23 cellular contexts compared by ENCODE assay signal in the genomic region with DNA sequence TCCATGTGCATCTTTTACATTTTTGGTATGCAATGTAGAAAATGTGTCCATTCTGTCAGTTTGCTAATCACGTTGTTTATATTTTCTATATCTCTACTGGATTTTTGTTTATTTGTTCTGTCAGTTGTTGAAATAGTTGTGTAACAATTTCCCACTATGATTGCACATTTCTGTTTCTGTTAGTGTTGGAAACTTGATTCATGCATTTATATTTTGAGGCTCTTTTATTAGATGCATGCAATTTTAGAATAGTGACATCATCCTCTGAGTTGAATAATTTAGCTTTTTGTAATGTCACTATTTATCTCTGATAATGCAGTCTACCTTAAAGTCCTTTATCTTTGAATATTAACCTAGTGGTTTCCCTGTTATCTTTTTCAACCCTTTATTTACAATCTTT. TPM values are rescaled to one million over a fixed set of nuclear protein-coding genes. Genes with fewer than 3 reads are reported as not detected.
DNase-seq lines count a peak whose midpoint lies in the region; ATAC-seq, FAIRE-seq and TF ChIP-seq lines count a peak whose summit lies in the region.
"Had no signal": no experiment of that assay in that cellular context is flagged by ENCODE, and none has a peak within 500 bp of the region (broad histone marks: within the 10 kb centered on the region; RNA-seq: fewer than 3 reads in every experiment).

No MANE protein-coding gene starts in this region.

- no peaks in the 10 kb centered on the region for H3K27me3 ChIP-seq in astrocyte (ENCODE audit: insufficient read depth, low read length)

- no peaks in the 10 kb centered on the region for H3K9me3 ChIP-seq in HEK293 (ENCODE audit: control insufficient read depth, insufficient read depth, low read depth, low read length)
- H3K9me3 ChIP-seq in astrocyte (ENCODE audit: insufficient read depth, low read depth, low read length) = no peaks in the 10 kb centered on the region

- H3K36me3 Mint-ChIP-seq in astrocyte (ENCODE audit: low read depth, unreplicated experiment) = no peaks in the 10 kb centered on the region

- no peaks in the 10 kb centered on the region for H3K9me3 Mint-ChIP-seq in astrocyte (ENCODE audit: unreplicated experiment)
- H3K9me3 Mint-ChIP-seq: HFFc6 had no signal

- H2AFZ ChIP-seq in astrocyte (ENCODE audit: low read depth, low read length) = no peak overlapping the region

- H3K36me3 ChIP-seq in HEK293 (ENCODE audit: control insufficient read depth in 2 of 2, insufficient read depth in 1 of 2, low read length in 2 of 2) = no peaks in the 10 kb centered on the region
- no peaks in the 10 kb centered on the region for H3K36me3 ChIP-seq in astrocyte (ENCODE audit: insufficient read depth, low read length)

- peak; percentile 29 for DNase-seq in AG10803 (ENCODE audit: low read depth)
- no peak for DNase-seq in astrocyte (ENCODE audit: low read depth)
- peak; percentile 81 for DNase-seq in iris pigment epithelial cell (ENCODE audit: low read depth)
- no peak for DNase-seq in DMS53 (lab: John Stamatoyannopoulos, UW)
- no peak for DNase-seq in NCI-H2171 treated with DMSO at 0.1 percent for 48 hours (lab: John Stamatoyannopoulos, UW)
- no peak for DNase-seq in medulla oblongata (ENCODE audit: extremely low spot score)
- DNase-seq: C1 segment of cervical spinal cord, DMS79, HFFc6, MM.1S, NCI-H1092, NCI-H1436 treated with DMSO at 0.1 percent for 48 hours, NCI-H2029 treated with DMSO at 0.1 percent for 48 hours, NCI-H2171, NCI-H510A, NCI-H748 treated with DMSO at 0.1 percent for 48 hours, OCI-M1, Right ventricle myocardium superior had no signal

- no peak overlapping the region for H3K4me2 ChIP-seq in astrocyte (ENCODE audit: low read length)

- ATAC-seq in HG03039 (IDR thresholded peaks at IDR 0.05; ENCODE audit: unreplicated experiment) = no peak

- H3K27ac ChIP-seq in HEK293 (ENCODE audit: extremely low read depth, low read depth, low read length) (no peak overlapping the region), astrocyte (ENCODE audit: low read depth, low read length) (no peak overlapping the region)
- H3K27ac ChIP-seq: SK-N-MC had no signal

- POLR2A ChIA-PET in HEK293 (lab: Yijun Ruan, JAX) = no interaction called here

- H3K9ac ChIP-seq in astrocyte (ENCODE audit: low read length) = peak overlapping the region; percentile 34

- CTCF ChIA-PET in HEK293 (lab: Yijun Ruan, JAX) = interaction anchor here (0.6 to 1.4 kb wide), 2 partner anchors 77 to 722 kb away, joined by 5 to 6 read pairs; no protein-coding TSS in a partner anchor

- no peaks in the 10 kb centered on the region for H4K20me1 ChIP-seq in astrocyte (ENCODE audit: insufficient read depth, low read length)

- peak; percentile 87 for FAIRE-seq in astrocyte (lab: Jason Lieb, UNC)
- FAIRE-seq: D721Med had no signal

- H3K79me2 ChIP-seq in astrocyte (ENCODE audit: insufficient read depth, low read length) = no peaks in the 10 kb centered on the region

- H3K27ac Mint-ChIP-seq in astrocyte (ENCODE audit: unreplicated experiment) = no peak overlapping the region
- H3K27ac Mint-ChIP-seq: HFFc6 had no signal

- H3K4me3 ChIP-seq in AG10803 (ENCODE audit: low read length) (no peak overlapping the region), HEK293 (ENCODE audit: low read depth, low read length) (no peak overlapping the region), astrocyte (ENCODE audit: insufficient read depth, low read depth, low read length) (no peak overlapping the region)
- H3K4me3 ChIP-seq: SK-N-MC had no signal

- H3K4me1 ChIP-seq in HEK293 (ENCODE audit: control insufficient read depth, insufficient read depth, low read length) = no peaks in the 10 kb centered on the region
- peaks cover 12% of the 10 kb centered on the region for H3K4me1 ChIP-seq in astrocyte (ENCODE audit: insufficient read depth, low read length)

- peaks cover 4% of the 10 kb centered on the region for H3K27me3 Mint-ChIP-seq in astrocyte (ENCODE audit: low read depth, unreplicated experiment)

- no peak for TF ChIP-seq CTCF in AG10803 (conservative IDR thresholded peaks at IDR 0.05; ENCODE audit: low read length)
- no peak for TF ChIP-seq CTCF in HEK293 (tag by site-specific recombination; IDR thresholded peaks at IDR 0.05)
- TF ChIP-seq CTCF in astrocyte (IDR thresholded peaks at IDR 0.05; ENCODE audit: insufficient read depth, low read depth, low read length) = no peak

- no peak overlapping the region for H3K4me3 Mint-ChIP-seq in astrocyte (ENCODE audit: unreplicated experiment)
- H3K4me3 Mint-ChIP-seq: HFFc6 had no signal

- H3K4me1 Mint-ChIP-seq in astrocyte (ENCODE audit: low read depth, unreplicated experiment) = peaks cover 7% of the 10 kb centered on the region

TF ChIP-seq in HEK293, 187 proteins besides CTCF, POLR2A, EP300 and RAD21:
- TF ChIP-seq, protein P1, sequence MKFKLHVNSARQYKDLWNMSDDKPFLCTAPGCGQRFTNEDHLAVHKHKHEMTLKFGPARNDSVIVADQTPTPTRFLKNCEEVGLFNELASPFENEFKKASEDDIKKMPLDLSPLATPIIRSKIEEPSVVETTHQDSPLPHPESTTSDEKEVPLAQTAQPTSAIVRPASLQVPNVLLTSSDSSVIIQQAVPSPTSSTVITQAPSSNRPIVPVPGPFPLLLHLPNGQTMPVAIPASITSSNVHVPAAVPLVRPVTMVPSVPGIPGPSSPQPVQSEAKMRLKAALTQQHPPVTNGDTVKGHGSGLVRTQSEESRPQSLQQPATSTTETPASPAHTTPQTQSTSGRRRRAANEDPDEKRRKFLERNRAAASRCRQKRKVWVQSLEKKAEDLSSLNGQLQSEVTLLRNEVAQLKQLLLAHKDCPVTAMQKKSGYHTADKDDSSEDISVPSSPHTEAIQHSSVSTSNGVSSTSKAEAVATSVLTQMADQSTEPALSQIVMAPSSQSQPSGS (tag by site-specific recombination; IDR thresholded peaks at IDR 0.05; ENCODE audit: low read depth) = peak; percentile 65
- TF ChIP-seq ZNF169 (tag by site-specific recombination; IDR thresholded peaks at IDR 0.05) = no peak

RNA-seq across cellular contexts. Expression of a gene that starts 25.9 kb away (rescaled TPM):
- total RNA-seq in astrocyte = not detected in 2 replicates
- total RNA-seq: H4, HFFc6, Right ventricle myocardium superior had no signal

RNA-seq across cellular contexts. Expression of a gene that starts 48.1 kb away (rescaled TPM):
- total RNA-seq in astrocyte = 1,145 and 1,862 TPM in 2 replicates

Comparison
In these comparisons a context has a peak if more than half of its experiments do, and no peak if none do; other contexts are left out.
1. DNase-seq: peak in AG10803 (single experiment) and iris pigment epithelial cell (single experiment); none in astrocyte (single experiment), DMS53 (single experiment), NCI-H2171 treated with DMSO at 0.1 percent for 48 hours (single experiment) and medulla oblongata (single experiment).